Comparison of ENCODE assay signal across 8 cellular contexts in genomic region chr4:146342600-146343192, GRCh38.
A peak's percentile ranks its signal among the peaks of the same experiment; 100 is the strongest.
DNase-seq lines count a peak whose midpoint lies in the region; ATAC-seq and TF ChIP-seq lines count a peak whose summit lies in the region.

No MANE protein-coding gene starts in this region.

- H3K4me1 ChIP-seq in BLaER1 treated with 17β-estradiol and CSF1 and Interleukin-3, amounts not matched to agents 10 nM and 100 nM, result peaks cover 4 to 15% (median 8%) of the 10 kb centered on the region in 10 experiments; a peak in 19 of 20 replicates
- H3K4me1 ChIP-seq in endodermal cell (ENCODE audit: control insufficient read depth, insufficient read depth, low read length), result peaks cover 4% of the 10 kb centered on the region

- no peak overlapping the region for H3K27ac Mint-ChIP-seq in endodermal cell
- no peak overlapping the region for H3K27ac Mint-ChIP-seq in progenitor cell of endocrine pancreas

- no peak for ATAC-seq in HG03354 (IDR thresholded peaks at IDR 0.05; ENCODE audit: poor library complexity, severe bottlenecking, unreplicated experiment)

- H3K4me1 Mint-ChIP-seq in endodermal cell (peaks cover 4% of the 10 kb centered on the region), progenitor cell of endocrine pancreas (ENCODE audit: low read depth) (peaks cover 11% of the 10 kb centered on the region)

- H3K9ac ChIP-seq in BLaER1 treated with 17β-estradiol and CSF1 and Interleukin-3, amounts not matched to agents 10 nM and 100 nM, result no peak overlapping the region
- no peak overlapping the region for H3K9ac ChIP-seq in endodermal cell (ENCODE audit: extremely low read depth, low read length, poor library complexity, severe bottlenecking)

- no peaks in the 10 kb centered on the region; a peak in 2 of 22 replicates for H4K20me1 ChIP-seq in BLaER1 treated with 17β-estradiol and CSF1 and Interleukin-3, amounts not matched to agents 10 nM and 100 nM

- no peak overlapping the region for H3K4me3 ChIP-seq in BLaER1 treated with 17β-estradiol and CSF1 and Interleukin-3, amounts not matched to agents 10 nM and 100 nM
- H3K4me3 ChIP-seq in endodermal cell (ENCODE audit: low read length), result no peak overlapping the region

- TF ChIP-seq CTCF in GM12874 (IDR thresholded peaks at IDR 0.05; ENCODE audit: insufficient read depth, low read depth, low read length), result peak; percentile 13; the same call in 1 of the 2 replicates
- peak; percentile 86 for TF ChIP-seq CTCF in endodermal cell (conservative IDR thresholded peaks at IDR 0.05)
- peak; percentile 78 for TF ChIP-seq CTCF in progenitor cell of endocrine pancreas (IDR thresholded peaks at IDR 0.05; ENCODE audit: unreplicated experiment)

- no peak overlapping the region for H3K27ac ChIP-seq in BLaER1 treated with 17β-estradiol and CSF1 and Interleukin-3, amounts not matched to agents 10 nM and 100 nM
- no peak overlapping the region for H3K27ac ChIP-seq in endodermal cell (ENCODE audit: low read depth, low read length)

- H3K4me3 Mint-ChIP-seq in endodermal cell, result no peak overlapping the region
- no peak overlapping the region for H3K4me3 Mint-ChIP-seq in progenitor cell of endocrine pancreas (ENCODE audit: low read depth)

- no peaks in the 10 kb centered on the region for H3K27me3 Mint-ChIP-seq in endodermal cell (ENCODE audit: insufficient read depth)
- peaks cover 6% of the 10 kb centered on the region for H3K27me3 Mint-ChIP-seq in progenitor cell of endocrine pancreas

- WGBS in endodermal cell (ENCODE audit: insufficient coverage in 1 of 2, insufficient read length in 1 of 2), 2 experiments, result no CpG with 5 or more reads among the region's 1 CpG

- DNase-seq in RPMI8226, result peak; percentile 20
- no peak for DNase-seq in endodermal cell
- DNase-seq in progenitor cell of endocrine pancreas (ENCODE audit: low spot score, unreplicated experiment), result no peak
- DNase-seq in D341Med (ENCODE audit: low spot score), result no peak
- no peak for DNase-seq in ecto neural progenitor cell (ENCODE audit: low spot score)

- H3K36me3 ChIP-seq in BLaER1 treated with 17β-estradiol and CSF1 and Interleukin-3, amounts not matched to agents 10 nM and 100 nM, result no peaks in the 10 kb centered on the region
- no peaks in the 10 kb centered on the region for H3K36me3 ChIP-seq in endodermal cell (ENCODE audit: control insufficient read depth, insufficient read depth, low read length)

- H3K9me3 Mint-ChIP-seq in endodermal cell (no peaks in the 10 kb centered on the region), progenitor cell of endocrine pancreas (ENCODE audit: low read depth) (no peaks in the 10 kb centered on the region)

- no peaks in the 10 kb centered on the region for H3K36me3 Mint-ChIP-seq in endodermal cell (ENCODE audit: low read depth)
- no peaks in the 10 kb centered on the region for H3K36me3 Mint-ChIP-seq in progenitor cell of endocrine pancreas (ENCODE audit: insufficient read depth)

- H3K27me3 ChIP-seq in BLaER1 treated with 17β-estradiol and CSF1 and Interleukin-3, amounts not matched to agents 10 nM and 100 nM, result no peaks in the 10 kb centered on the region
- no peaks in the 10 kb centered on the region for H3K27me3 ChIP-seq in endodermal cell (ENCODE audit: control insufficient read depth, insufficient read depth, low read length, poor library complexity, severe bottlenecking)

- no peaks in the 10 kb centered on the region for H3K9me3 ChIP-seq in BLaER1 treated with 17β-estradiol and CSF1 and Interleukin-3, amounts not matched to agents 10 nM and 100 nM (replicated peaks in 1 of 11)
- H3K9me3 ChIP-seq in endodermal cell (ENCODE audit: control insufficient read depth, low read length), result no peaks in the 10 kb centered on the region

- H3K4me2 ChIP-seq in BLaER1 treated with 17β-estradiol and CSF1 and Interleukin-3, amounts not matched to agents 10 nM and 100 nM, result peak overlapping the region in 8 of 11 experiments; percentile 3 to 49 (median 26); a peak in 8 of 22 replicates

Comparison
In these comparisons a context has a peak if more than half of its experiments do, and no peak if none do; other contexts are left out.
1. CTCF ChIP-seq: peak in every context shown above with its lines; median percentile 86 in endodermal cell; 78 in progenitor cell of endocrine pancreas; 13 in GM12874.